1 cellular context compared by ENCODE assay signal in the genomic region with DNA sequence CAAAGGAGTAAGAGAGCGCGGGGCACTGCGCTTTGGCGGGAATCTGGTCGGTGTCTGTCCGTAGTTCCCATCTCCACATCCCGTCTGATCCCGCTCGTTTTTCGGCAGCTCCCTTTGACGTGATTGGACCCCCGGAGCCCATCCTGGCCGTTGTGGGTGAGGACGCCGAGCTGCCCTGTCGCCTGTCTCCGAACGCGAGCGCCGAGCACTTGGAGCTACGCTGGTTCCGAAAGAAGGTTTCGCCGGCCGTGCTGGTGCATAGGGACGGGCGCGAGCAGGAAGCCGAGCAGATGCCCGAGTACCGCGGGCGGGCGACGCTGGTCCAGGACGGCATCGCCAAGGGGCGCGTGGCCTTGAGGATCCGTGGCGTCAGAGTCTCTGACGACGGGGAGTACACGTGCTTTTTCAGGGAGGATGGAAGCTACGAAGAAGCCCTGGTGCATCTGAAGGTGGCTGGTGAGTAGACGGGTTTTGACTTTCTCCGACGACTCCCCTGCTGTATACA.
A peak's percentile ranks its signal among the peaks of the same experiment; 100 is the strongest.
TF ChIP-seq lines count a peak whose summit lies in the region.

No MANE protein-coding gene starts in this region.

TF ChIP-seq in WTC11, 78 proteins besides CTCF, POLR2A, EP300 and RAD21 (continued from another document and continues in another):
- TF ChIP-seq, protein P1, sequence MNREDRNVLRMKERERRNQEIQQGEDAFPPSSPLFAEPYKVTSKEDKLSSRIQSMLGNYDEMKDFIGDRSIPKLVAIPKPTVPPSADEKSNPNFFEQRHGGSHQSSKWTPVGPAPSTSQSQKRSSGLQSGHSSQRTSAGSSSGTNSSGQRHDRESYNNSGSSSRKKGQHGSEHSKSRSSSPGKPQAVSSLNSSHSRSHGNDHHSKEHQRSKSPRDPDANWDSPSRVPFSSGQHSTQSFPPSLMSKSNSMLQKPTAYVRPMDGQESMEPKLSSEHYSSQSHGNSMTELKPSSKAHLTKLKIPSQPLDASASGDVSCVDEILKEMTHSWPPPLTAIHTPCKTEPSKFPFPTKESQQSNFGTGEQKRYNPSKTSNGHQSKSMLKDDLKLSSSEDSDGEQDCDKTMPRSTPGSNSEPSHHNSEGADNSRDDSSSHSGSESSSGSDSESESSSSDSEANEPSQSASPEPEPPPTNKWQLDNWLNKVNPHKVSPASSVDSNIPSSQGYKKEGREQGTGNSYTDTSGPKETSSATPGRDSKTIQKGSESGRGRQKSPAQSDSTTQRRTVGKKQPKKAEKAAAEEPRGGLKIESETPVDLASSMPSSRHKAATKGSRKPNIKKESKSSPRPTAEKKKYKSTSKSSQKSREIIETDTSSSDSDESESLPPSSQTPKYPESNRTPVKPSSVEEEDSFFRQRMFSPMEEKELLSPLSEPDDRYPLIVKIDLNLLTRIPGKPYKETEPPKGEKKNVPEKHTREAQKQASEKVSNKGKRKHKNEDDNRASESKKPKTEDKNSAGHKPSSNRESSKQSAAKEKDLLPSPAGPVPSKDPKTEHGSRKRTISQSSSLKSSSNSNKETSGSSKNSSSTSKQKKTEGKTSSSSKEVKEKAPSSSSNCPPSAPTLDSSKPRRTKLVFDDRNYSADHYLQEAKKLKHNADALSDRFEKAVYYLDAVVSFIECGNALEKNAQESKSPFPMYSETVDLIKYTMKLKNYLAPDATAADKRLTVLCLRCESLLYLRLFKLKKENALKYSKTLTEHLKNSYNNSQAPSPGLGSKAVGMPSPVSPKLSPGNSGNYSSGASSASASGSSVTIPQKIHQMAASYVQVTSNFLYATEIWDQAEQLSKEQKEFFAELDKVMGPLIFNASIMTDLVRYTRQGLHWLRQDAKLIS (CRISPR knock-in tag; IDR thresholded peaks at IDR 0.05; ENCODE audit: borderline replicate concordance), result no peak
- TF ChIP-seq ZNF671 (CRISPR knock-in tag; IDR thresholded peaks at IDR 0.05) (no peak), EMX1 (CRISPR knock-in tag; IDR thresholded peaks at IDR 0.05) (no peak), JAZF1 (CRISPR knock-in tag; IDR thresholded peaks at IDR 0.05) (no peak), ESRRA (CRISPR knock-in tag; IDR thresholded peaks at IDR 0.05; ENCODE audit: borderline replicate concordance) (peak; percentile 91; the same call in 1 of the 2 replicates), FOXP1 (CRISPR knock-in tag; IDR thresholded peaks at IDR 0.05; ENCODE audit: borderline replicate concordance) (peak; percentile 98), SOX15 (CRISPR knock-in tag; IDR thresholded peaks at IDR 0.05) (no peak), ZNF423 (CRISPR knock-in tag; IDR thresholded peaks at IDR 0.05) (no peak), ETV6 (CRISPR knock-in tag; IDR thresholded peaks at IDR 0.05) (peak; percentile 94), TCF7 (CRISPR knock-in tag; IDR thresholded peaks at IDR 0.05; ENCODE audit: low read depth) (0 out of 2 replicates have a peak, but pooled peaks have one; percentile 42), NR1H2 (CRISPR knock-in tag; IDR thresholded peaks at IDR 0.05) (no peak; the same call in 1 of the 2 replicates), TP53 (CRISPR knock-in tag; IDR thresholded peaks at IDR 0.05) (no peak), ZNF263 (CRISPR knock-in tag; IDR thresholded peaks at IDR 0.05; ENCODE audit: low read depth) (0 out of 2 replicates have a peak, but pooled peaks have one; percentile 31), ZNF219 (CRISPR knock-in tag; IDR thresholded peaks at IDR 0.05; ENCODE audit: borderline replicate concordance) (peak; percentile 72; the same call in 1 of the 2 replicates), MYBL2 (CRISPR knock-in tag; IDR thresholded peaks at IDR 0.05) (peak; percentile 94), GABPB1 (CRISPR knock-in tag; IDR thresholded peaks at IDR 0.05) (no peak), NFE2L1 (CRISPR knock-in tag; IDR thresholded peaks at IDR 0.05) (peak; percentile 75; the same call in 1 of the 2 replicates), CREM (CRISPR knock-in tag; IDR thresholded peaks at IDR 0.05) (no peak; the same call in 1 of the 2 replicates), NR3C1 (CRISPR knock-in tag; conservative IDR thresholded peaks at IDR 0.05; ENCODE audit: low read depth) (no peak), CBFB (CRISPR knock-in tag; IDR thresholded peaks at IDR 0.05; ENCODE audit: low read depth) (no peak), SMAD4 (CRISPR knock-in tag; IDR thresholded peaks at IDR 0.05) (peak; percentile 71)
- TF ChIP-seq, protein P2, sequence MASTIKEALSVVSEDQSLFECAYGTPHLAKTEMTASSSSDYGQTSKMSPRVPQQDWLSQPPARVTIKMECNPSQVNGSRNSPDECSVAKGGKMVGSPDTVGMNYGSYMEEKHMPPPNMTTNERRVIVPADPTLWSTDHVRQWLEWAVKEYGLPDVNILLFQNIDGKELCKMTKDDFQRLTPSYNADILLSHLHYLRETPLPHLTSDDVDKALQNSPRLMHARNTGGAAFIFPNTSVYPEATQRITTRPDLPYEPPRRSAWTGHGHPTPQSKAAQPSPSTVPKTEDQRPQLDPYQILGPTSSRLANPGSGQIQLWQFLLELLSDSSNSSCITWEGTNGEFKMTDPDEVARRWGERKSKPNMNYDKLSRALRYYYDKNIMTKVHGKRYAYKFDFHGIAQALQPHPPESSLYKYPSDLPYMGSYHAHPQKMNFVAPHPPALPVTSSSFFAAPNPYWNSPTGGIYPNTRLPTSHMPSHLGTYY (CRISPR knock-in tag; IDR thresholded peaks at IDR 0.05), result no peak
- TF ChIP-seq, protein P3, sequence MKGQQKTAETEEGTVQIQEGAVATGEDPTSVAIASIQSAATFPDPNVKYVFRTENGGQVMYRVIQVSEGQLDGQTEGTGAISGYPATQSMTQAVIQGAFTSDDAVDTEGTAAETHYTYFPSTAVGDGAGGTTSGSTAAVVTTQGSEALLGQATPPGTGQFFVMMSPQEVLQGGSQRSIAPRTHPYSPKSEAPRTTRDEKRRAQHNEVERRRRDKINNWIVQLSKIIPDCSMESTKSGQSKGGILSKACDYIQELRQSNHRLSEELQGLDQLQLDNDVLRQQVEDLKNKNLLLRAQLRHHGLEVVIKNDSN (CRISPR knock-in tag; IDR thresholded peaks at IDR 0.05), result peak; percentile 56; the same call in 1 of the 2 replicates
- TF ChIP-seq, protein P4, sequence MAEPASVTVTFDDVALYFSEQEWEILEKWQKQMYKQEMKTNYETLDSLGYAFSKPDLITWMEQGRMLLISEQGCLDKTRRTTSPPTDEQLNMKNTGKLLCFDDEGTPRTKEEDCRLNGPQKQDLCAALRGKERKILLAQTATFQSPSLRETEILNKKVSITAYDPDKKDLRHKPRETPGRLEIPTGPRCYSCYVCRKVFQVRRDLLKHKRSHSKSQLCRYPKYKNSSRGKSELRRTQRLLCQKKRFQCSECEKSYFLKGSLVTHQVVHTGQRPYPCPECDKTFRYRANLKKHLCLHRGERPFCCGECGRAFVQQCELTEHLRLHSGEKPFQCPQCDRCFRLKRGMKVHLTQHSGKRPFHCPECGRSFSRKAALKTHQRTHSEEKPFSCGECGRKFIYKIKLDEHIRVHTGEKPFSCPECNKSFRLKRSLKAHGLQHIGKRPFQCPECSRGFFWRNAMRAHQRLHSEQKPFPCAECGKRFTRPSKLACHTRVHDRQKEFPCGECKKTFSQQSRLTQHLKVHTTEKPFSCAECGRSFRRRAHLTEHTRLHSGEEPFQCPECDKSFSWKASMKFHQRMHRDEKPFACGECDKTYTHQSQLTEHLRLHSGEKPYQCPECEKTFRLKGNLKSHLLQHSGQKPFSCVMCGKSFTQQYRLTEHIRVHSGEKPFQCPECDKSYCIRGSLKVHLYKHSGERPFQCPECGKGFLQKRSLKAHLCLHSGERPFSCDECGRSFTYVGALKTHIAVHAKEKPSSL (CRISPR knock-in tag; conservative IDR thresholded peaks at IDR 0.05), result no peak
- TF ChIP-seq, protein P5, sequence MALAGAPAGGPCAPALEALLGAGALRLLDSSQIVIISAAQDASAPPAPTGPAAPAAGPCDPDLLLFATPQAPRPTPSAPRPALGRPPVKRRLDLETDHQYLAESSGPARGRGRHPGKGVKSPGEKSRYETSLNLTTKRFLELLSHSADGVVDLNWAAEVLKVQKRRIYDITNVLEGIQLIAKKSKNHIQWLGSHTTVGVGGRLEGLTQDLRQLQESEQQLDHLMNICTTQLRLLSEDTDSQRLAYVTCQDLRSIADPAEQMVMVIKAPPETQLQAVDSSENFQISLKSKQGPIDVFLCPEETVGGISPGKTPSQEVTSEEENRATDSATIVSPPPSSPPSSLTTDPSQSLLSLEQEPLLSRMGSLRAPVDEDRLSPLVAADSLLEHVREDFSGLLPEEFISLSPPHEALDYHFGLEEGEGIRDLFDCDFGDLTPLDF (CRISPR knock-in tag; IDR thresholded peaks at IDR 0.05), result peak; percentile 75; the same call in 1 of the 2 replicates
- TF ChIP-seq, protein P6, sequence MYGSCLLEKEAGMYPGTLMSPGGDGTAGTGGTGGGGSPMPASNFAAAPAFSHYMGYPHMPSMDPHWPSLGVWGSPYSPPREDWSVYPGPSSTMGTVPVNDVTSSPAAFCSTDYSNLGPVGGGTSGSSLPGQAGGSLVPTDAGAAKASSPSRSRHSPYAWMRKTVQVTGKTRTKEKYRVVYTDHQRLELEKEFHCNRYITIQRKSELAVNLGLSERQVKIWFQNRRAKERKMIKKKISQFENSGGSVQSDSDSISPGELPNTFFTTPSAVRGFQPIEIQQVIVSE (CRISPR knock-in tag; IDR thresholded peaks at IDR 0.05; ENCODE audit: borderline replicate concordance), result no peak
- TF ChIP-seq, protein P7, sequence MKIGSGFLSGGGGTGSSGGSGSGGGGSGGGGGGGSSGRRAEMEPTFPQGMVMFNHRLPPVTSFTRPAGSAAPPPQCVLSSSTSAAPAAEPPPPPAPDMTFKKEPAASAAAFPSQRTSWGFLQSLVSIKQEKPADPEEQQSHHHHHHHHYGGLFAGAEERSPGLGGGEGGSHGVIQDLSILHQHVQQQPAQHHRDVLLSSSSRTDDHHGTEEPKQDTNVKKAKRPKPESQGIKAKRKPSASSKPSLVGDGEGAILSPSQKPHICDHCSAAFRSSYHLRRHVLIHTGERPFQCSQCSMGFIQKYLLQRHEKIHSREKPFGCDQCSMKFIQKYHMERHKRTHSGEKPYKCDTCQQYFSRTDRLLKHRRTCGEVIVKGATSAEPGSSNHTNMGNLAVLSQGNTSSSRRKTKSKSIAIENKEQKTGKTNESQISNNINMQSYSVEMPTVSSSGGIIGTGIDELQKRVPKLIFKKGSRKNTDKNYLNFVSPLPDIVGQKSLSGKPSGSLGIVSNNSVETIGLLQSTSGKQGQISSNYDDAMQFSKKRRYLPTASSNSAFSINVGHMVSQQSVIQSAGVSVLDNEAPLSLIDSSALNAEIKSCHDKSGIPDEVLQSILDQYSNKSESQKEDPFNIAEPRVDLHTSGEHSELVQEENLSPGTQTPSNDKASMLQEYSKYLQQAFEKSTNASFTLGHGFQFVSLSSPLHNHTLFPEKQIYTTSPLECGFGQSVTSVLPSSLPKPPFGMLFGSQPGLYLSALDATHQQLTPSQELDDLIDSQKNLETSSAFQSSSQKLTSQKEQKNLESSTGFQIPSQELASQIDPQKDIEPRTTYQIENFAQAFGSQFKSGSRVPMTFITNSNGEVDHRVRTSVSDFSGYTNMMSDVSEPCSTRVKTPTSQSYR (CRISPR knock-in tag; IDR thresholded peaks at IDR 0.05), result peak; percentile 67; the same call in 1 of the 2 replicates
- TF ChIP-seq, protein P8, sequence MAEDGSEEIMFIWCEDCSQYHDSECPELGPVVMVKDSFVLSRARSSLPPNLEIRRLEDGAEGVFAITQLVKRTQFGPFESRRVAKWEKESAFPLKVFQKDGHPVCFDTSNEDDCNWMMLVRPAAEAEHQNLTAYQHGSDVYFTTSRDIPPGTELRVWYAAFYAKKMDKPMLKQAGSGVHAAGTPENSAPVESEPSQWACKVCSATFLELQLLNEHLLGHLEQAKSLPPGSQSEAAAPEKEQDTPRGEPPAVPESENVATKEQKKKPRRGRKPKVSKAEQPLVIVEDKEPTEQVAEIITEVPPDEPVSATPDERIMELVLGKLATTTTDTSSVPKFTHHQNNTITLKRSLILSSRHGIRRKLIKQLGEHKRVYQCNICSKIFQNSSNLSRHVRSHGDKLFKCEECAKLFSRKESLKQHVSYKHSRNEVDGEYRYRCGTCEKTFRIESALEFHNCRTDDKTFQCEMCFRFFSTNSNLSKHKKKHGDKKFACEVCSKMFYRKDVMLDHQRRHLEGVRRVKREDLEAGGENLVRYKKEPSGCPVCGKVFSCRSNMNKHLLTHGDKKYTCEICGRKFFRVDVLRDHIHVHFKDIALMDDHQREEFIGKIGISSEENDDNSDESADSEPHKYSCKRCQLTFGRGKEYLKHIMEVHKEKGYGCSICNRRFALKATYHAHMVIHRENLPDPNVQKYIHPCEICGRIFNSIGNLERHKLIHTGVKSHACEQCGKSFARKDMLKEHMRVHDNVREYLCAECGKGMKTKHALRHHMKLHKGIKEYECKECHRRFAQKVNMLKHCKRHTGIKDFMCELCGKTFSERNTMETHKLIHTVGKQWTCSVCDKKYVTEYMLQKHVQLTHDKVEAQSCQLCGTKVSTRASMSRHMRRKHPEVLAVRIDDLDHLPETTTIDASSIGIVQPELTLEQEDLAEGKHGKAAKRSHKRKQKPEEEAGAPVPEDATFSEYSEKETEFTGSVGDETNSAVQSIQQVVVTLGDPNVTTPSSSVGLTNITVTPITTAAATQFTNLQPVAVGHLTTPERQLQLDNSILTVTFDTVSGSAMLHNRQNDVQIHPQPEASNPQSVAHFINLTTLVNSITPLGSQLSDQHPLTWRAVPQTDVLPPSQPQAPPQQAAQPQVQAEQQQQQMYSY (CRISPR knock-in tag; IDR thresholded peaks at IDR 0.05), result no peak; the same call in 1 of the 2 replicates
- TF ChIP-seq, protein P9, sequence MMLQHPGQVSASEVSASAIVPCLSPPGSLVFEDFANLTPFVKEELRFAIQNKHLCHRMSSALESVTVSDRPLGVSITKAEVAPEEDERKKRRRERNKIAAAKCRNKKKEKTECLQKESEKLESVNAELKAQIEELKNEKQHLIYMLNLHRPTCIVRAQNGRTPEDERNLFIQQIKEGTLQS (CRISPR knock-in tag; conservative IDR thresholded peaks at IDR 0.05), result no peak
- TF ChIP-seq, protein P10, sequence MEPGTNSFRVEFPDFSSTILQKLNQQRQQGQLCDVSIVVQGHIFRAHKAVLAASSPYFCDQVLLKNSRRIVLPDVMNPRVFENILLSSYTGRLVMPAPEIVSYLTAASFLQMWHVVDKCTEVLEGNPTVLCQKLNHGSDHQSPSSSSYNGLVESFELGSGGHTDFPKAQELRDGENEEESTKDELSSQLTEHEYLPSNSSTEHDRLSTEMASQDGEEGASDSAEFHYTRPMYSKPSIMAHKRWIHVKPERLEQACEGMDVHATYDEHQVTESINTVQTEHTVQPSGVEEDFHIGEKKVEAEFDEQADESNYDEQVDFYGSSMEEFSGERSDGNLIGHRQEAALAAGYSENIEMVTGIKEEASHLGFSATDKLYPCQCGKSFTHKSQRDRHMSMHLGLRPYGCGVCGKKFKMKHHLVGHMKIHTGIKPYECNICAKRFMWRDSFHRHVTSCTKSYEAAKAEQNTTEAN (CRISPR knock-in tag; IDR thresholded peaks at IDR 0.05), result peak; percentile 95
- TF ChIP-seq, protein P11, sequence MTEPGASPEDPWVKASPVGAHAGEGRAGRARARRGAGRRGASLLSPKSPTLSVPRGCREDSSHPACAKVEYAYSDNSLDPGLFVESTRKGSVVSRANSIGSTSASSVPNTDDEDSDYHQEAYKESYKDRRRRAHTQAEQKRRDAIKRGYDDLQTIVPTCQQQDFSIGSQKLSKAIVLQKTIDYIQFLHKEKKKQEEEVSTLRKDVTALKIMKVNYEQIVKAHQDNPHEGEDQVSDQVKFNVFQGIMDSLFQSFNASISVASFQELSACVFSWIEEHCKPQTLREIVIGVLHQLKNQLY (CRISPR knock-in tag; IDR thresholded peaks at IDR 0.05), result no peak
- TF ChIP-seq, protein P12, sequence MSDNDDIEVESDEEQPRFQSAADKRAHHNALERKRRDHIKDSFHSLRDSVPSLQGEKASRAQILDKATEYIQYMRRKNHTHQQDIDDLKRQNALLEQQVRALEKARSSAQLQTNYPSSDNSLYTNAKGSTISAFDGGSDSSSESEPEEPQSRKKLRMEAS (CRISPR knock-in tag; IDR thresholded peaks at IDR 0.05), result peak; percentile 98
